Comparison of ENCODE assay signal across 35 cellular contexts in genomic region chr11:133695376-133695775, GRCh38.
"Had no signal": no experiment of that assay in that cellular context is flagged by ENCODE, and none has a peak within 500 bp of the region (broad histone marks: within the 10 kb centered on the region; RNA-seq: fewer than 3 reads in every experiment).

No MANE protein-coding gene starts in this region.

- H3K4me3 Mint-ChIP-seq: activated B cell treated with CpG ODN at 0.5 μM for 24 hours; activated CD8-positive, alpha-beta T cell treated with anti-CD3 and anti-CD28 coated beads for 36 hours; activated naive CD4-positive, alpha-beta T cell treated with anti-CD3 and anti-CD28 coated beads, Interleukin-2, amount 10 ng/mL, durations not matched to agents 7 days and 5 days; activated naive CD8-positive, alpha-beta T cell treated with anti-CD3 and anti-CD28 coated beads, Interleukin-2, amount 10 ng/mL, durations not matched to agents 7 days and 5 days; activated T-cell treated with anti-CD3 and anti-CD28 coated beads, Interleukin-2, amount 50 U/mL, for 24 hours; activated T-helper 17 cell treated with anti-CD3 and anti-CD28 coated beads, Interleukin-2, amount 50 U/mL, for 72 hours; brain; central memory CD8-positive, alpha-beta T cell; dendritic cell treated with granulocyte-macrophage colony-stimulating factor and Interleukin-4, amounts not matched to agents 40 ng/mL and 50 ng/mL, for 4 days; endodermal cell; T-helper 17 cell; T-helper 2 cell treated with Interferon-gamma antibody and Interleukin-4, amounts not matched to agents 5 μg/mL and 100 μg/mL, for 36 hours had no signal

- H3K9me3 Mint-ChIP-seq: activated CD8-positive, alpha-beta T cell treated with anti-CD3 and anti-CD28 coated beads for 36 hours; activated naive CD4-positive, alpha-beta T cell treated with anti-CD3 and anti-CD28 coated beads, Interleukin-2, amount 10 ng/mL, durations not matched to agents 7 days and 5 days; activated naive CD4-positive, alpha-beta T cell treated with anti-CD3 and anti-CD28 coated beads, Interleukin-2, amount 50 U/mL, for 72 hours; activated naive CD8-positive, alpha-beta T cell treated with anti-CD3 and anti-CD28 coated beads, Interleukin-2, amount 10 ng/mL, durations not matched to agents 7 days and 5 days; activated T-cell treated with anti-CD3 and anti-CD28 coated beads, Interleukin-2, amount 50 U/mL, for 24 hours; activated T-helper 17 cell treated with anti-CD3 and anti-CD28 coated beads, Interleukin-2, amount 50 U/mL, for 72 hours; brain; central memory CD8-positive, alpha-beta T cell; endodermal cell; T-helper 2 cell treated with Interferon-gamma antibody and Interleukin-4, amounts not matched to agents 5 μg/mL and 100 μg/mL, for 36 hours had no signal

- H3K4me3 ChIP-seq: ascending aorta, breast epithelium, coronary artery, dorsolateral prefrontal cortex, gastrocnemius medialis, heart left ventricle had no signal

- H3K36me3 Mint-ChIP-seq: activated naive CD4-positive, alpha-beta T cell treated with anti-CD3 and anti-CD28 coated beads, Interleukin-2, amount 10 ng/mL, durations not matched to agents 7 days and 5 days; activated naive CD4-positive, alpha-beta T cell treated with anti-CD3 and anti-CD28 coated beads, Interleukin-2, amount 50 U/mL, for 72 hours; activated naive CD8-positive, alpha-beta T cell treated with anti-CD3 and anti-CD28 coated beads, Interleukin-2, amount 10 ng/mL, durations not matched to agents 7 days and 5 days; brain had no signal

- H3K27ac Mint-ChIP-seq: activated B cell treated with CpG ODN at 0.5 μM for 24 hours; activated CD8-positive, alpha-beta T cell treated with anti-CD3 and anti-CD28 coated beads for 36 hours; activated naive CD4-positive, alpha-beta T cell treated with anti-CD3 and anti-CD28 coated beads, Interleukin-2, amount 10 ng/mL, durations not matched to agents 7 days and 5 days; activated naive CD4-positive, alpha-beta T cell treated with anti-CD3 and anti-CD28 coated beads, Interleukin-2, amount 50 U/mL, for 72 hours; activated naive CD8-positive, alpha-beta T cell treated with anti-CD3 and anti-CD28 coated beads, Interleukin-2, amount 10 ng/mL, durations not matched to agents 7 days and 5 days; activated T-cell treated with anti-CD3 and anti-CD28 coated beads, Interleukin-2, amount 50 U/mL, for 24 hours; activated T-helper 17 cell treated with anti-CD3 and anti-CD28 coated beads, Interleukin-2, amount 50 U/mL, for 72 hours; dendritic cell treated with granulocyte-macrophage colony-stimulating factor and Interleukin-4, amounts not matched to agents 40 ng/mL and 50 ng/mL, for 4 days; endodermal cell; T-helper 17 cell; T-helper 2 cell treated with Interferon-gamma antibody and Interleukin-4, amounts not matched to agents 5 μg/mL and 100 μg/mL, for 36 hours had no signal

- H3K27me3 ChIP-seq: ascending aorta, breast epithelium, dorsolateral prefrontal cortex, foreskin keratinocyte, gastrocnemius medialis, heart left ventricle had no signal

- H3K4me1 Mint-ChIP-seq: activated B cell treated with CpG ODN at 0.5 μM for 24 hours; activated naive CD4-positive, alpha-beta T cell treated with anti-CD3 and anti-CD28 coated beads, Interleukin-2, amount 10 ng/mL, durations not matched to agents 7 days and 5 days; activated naive CD8-positive, alpha-beta T cell treated with anti-CD3 and anti-CD28 coated beads, Interleukin-2, amount 10 ng/mL, durations not matched to agents 7 days and 5 days; activated T-helper 17 cell treated with anti-CD3 and anti-CD28 coated beads, Interleukin-2, amount 50 U/mL, for 72 hours; central memory CD8-positive, alpha-beta T cell; endodermal cell; T-helper 17 cell had no signal

- H3K36me3 ChIP-seq: ascending aorta, breast epithelium, gastrocnemius medialis, heart left ventricle, WERI-Rb-1 had no signal

- H3K27me3 Mint-ChIP-seq: activated B cell treated with CpG ODN at 0.5 μM for 24 hours; activated CD8-positive, alpha-beta T cell treated with anti-CD3 and anti-CD28 coated beads for 36 hours; activated naive CD4-positive, alpha-beta T cell treated with anti-CD3 and anti-CD28 coated beads, Interleukin-2, amount 10 ng/mL, durations not matched to agents 7 days and 5 days; activated naive CD8-positive, alpha-beta T cell treated with anti-CD3 and anti-CD28 coated beads, Interleukin-2, amount 10 ng/mL, durations not matched to agents 7 days and 5 days; activated T-cell treated with anti-CD3 and anti-CD28 coated beads, Interleukin-2, amount 50 U/mL, for 24 hours; activated T-helper 17 cell treated with anti-CD3 and anti-CD28 coated beads, Interleukin-2, amount 50 U/mL, for 72 hours; brain; central memory CD8-positive, alpha-beta T cell; dendritic cell treated with granulocyte-macrophage colony-stimulating factor and Interleukin-4, amounts not matched to agents 40 ng/mL and 50 ng/mL, for 4 days; T-helper 17 cell had no signal

- ATAC-seq: activated CD4-positive, CD25-positive, alpha-beta regulatory T cell treated with anti-CD3 and anti-CD28 coated beads, Interleukin-2, amount 50 U/mL, for 24 hours; activated CD8-positive, alpha-beta T cell treated with anti-CD3 and anti-CD28 coated beads for 36 hours; activated naive CD4-positive, alpha-beta T cell treated with anti-CD3 and anti-CD28 coated beads, Interleukin-2, amount 50 U/mL, for 72 hours; activated T-helper 17 cell treated with anti-CD3 and anti-CD28 coated beads, Interleukin-2, amount 50 U/mL, for 72 hours; esophagus mucosa; foreskin keratinocyte; gastrocnemius medialis; heart left ventricle; T-helper 17 cell had no signal

- H3K4me1 ChIP-seq: ascending aorta, breast epithelium, foreskin keratinocyte had no signal

- H3K9me3 ChIP-seq: ascending aorta, breast epithelium, gastrocnemius medialis, heart left ventricle had no signal

- H3K27ac ChIP-seq: ascending aorta, breast epithelium, coronary artery, dorsolateral prefrontal cortex, foreskin keratinocyte, gastrocnemius medialis, heart left ventricle, WERI-Rb-1 had no signal

- DNase-seq: activated B cell treated with CpG ODN at 0.5 μM for 24 hours; activated CD4-positive, alpha-beta T cell treated with anti-CD3 and anti-CD28 coated beads for 48 hours; activated CD4-positive, alpha-beta T cell treated with anti-CD3 and anti-CD28 coated beads, Interleukin-2, amount 50 U/mL, for 1 hour; activated CD4-positive, alpha-beta T cell treated with anti-CD3 and anti-CD28 coated beads, Interleukin-2, amount 50 U/mL, for 48 hours; activated CD8-positive, alpha-beta memory T cell treated with anti-CD3 and anti-CD28 coated beads for 24 hours; activated CD8-positive, alpha-beta memory T cell treated with anti-CD3 and anti-CD28 coated beads, Interleukin-2, amount 50 U/mL, for 4 hours; activated CD8-positive, alpha-beta T cell treated with anti-CD3 and anti-CD28 coated beads for 36 hours; activated gamma-delta T cell; activated naive CD4-positive, alpha-beta T cell; activated naive CD4-positive, alpha-beta T cell treated with anti-CD3 and anti-CD28 coated beads, Interleukin-2, amount 10 ng/mL, durations not matched to agents 7 days and 5 days; activated naive CD8-positive, alpha-beta T cell treated with anti-CD3 and anti-CD28 coated beads, Interleukin-2, amount 10 ng/mL, durations not matched to agents 7 days and 5 days; activated T-cell treated with anti-CD3 and anti-CD28 coated beads for 4 hours; activated T-cell treated with anti-CD3 and anti-CD28 coated beads, Interleukin-2, amount 50 U/mL, for 24 hours; dorsolateral prefrontal cortex; effector memory CD4-positive, alpha-beta T cell; endodermal cell; foreskin keratinocyte; gastrocnemius medialis; glutamatergic neuron; heart left ventricle; T-helper 1 cell; T-helper 17 cell; T1000; WERI-Rb-1 had no signal
